Comparison of ENCODE assay signal across 2 cellular contexts in the genomic region with DNA sequence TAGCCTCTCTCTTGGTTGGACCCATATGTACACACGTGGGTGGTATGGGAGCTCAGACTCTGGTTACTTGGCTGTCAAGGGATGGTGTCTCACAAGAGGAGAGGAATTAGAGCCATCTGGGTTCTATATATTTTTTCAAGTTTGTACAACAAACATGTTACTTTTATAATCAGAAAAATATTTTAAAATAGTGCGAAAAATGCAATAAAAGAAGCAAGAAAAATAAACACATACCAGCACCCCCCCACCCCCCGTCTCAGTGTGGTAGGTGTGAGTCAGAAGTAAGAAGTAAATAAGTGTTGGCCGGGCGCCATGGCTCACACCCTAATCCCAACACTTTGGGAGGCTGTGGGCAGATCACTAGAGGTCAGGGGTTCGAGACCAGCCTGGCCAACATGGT.
TF ChIP-seq lines count a peak whose summit lies in the region.

No MANE protein-coding gene starts in this region.

TF ChIP-seq in A549, 52 proteins besides CTCF, POLR2A, EP300 and RAD21 (continued from another document):
- TF ChIP-seq REST (IDR thresholded peaks at IDR 0.05) (no peak), HOXB5 (CRISPR knock-in tag; IDR thresholded peaks at IDR 0.05) (no peak), SREBF2 (IDR thresholded peaks at IDR 0.05) (no peak), RARB (CRISPR knock-in tag; IDR thresholded peaks at IDR 0.05) (no peak), CHD2 (IDR thresholded peaks at IDR 0.05; ENCODE audit: low read length, partially characterized antibody) (no peak), HEYL (CRISPR knock-in tag; IDR thresholded peaks at IDR 0.05) (no peak), EHF (CRISPR knock-in tag; IDR thresholded peaks at IDR 0.05) (no peak), TFCP2L1 (CRISPR knock-in tag; IDR thresholded peaks at IDR 0.05) (no peak)
- TF ChIP-seq, protein P1, sequence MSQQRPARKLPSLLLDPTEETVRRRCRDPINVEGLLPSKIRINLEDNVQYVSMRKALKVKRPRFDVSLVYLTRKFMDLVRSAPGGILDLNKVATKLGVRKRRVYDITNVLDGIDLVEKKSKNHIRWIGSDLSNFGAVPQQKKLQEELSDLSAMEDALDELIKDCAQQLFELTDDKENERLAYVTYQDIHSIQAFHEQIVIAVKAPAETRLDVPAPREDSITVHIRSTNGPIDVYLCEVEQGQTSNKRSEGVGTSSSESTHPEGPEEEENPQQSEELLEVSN (IDR thresholded peaks at IDR 0.05; ENCODE audit: borderline replicate concordance, low read depth): no peak
- TF ChIP-seq, protein P2, sequence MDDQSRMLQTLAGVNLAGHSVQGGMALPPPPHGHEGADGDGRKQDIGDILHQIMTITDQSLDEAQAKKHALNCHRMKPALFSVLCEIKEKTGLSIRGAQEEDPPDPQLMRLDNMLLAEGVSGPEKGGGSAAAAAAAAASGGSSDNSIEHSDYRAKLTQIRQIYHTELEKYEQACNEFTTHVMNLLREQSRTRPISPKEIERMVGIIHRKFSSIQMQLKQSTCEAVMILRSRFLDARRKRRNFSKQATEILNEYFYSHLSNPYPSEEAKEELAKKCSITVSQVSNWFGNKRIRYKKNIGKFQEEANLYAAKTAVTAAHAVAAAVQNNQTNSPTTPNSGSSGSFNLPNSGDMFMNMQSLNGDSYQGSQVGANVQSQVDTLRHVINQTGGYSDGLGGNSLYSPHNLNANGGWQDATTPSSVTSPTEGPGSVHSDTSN (IDR thresholded peaks at IDR 0.05): no peak
- TF ChIP-seq, protein P3, sequence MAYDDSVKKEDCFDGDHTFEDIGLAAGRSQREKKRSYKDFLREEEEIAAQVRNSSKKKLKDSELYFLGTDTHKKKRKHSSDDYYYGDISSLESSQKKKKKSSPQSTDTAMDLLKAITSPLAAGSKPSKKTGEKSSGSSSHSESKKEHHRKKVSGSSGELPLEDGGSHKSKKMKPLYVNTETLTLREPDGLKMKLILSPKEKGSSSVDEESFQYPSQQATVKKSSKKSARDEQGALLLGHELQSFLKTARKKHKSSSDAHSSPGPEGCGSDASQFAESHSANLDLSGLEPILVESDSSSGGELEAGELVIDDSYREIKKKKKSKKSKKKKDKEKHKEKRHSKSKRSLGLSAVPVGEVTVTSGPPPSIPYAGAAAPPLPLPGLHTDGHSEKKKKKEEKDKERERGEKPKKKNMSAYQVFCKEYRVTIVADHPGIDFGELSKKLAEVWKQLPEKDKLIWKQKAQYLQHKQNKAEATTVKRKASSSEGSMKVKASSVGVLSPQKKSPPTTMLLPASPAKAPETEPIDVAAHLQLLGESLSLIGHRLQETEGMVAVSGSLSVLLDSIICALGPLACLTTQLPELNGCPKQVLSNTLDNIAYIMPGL (CRISPR knock-in tag; IDR thresholded peaks at IDR 0.05; ENCODE audit: borderline replicate concordance): no peak
- TF ChIP-seq, protein P4, sequence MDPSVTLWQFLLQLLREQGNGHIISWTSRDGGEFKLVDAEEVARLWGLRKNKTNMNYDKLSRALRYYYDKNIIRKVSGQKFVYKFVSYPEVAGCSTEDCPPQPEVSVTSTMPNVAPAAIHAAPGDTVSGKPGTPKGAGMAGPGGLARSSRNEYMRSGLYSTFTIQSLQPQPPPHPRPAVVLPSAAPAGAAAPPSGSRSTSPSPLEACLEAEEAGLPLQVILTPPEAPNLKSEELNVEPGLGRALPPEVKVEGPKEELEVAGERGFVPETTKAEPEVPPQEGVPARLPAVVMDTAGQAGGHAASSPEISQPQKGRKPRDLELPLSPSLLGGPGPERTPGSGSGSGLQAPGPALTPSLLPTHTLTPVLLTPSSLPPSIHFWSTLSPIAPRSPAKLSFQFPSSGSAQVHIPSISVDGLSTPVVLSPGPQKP (IDR thresholded peaks at IDR 0.05; ENCODE audit: low read depth, low read length): no peak

TF ChIP-seq in HCT116, 20 proteins besides CTCF, POLR2A, EP300 and RAD21 (continued from another document):
- TF ChIP-seq REST (IDR thresholded peaks at IDR 0.05; ENCODE audit: low read depth): no peak
- TF ChIP-seq SP1 (IDR thresholded peaks at IDR 0.05; ENCODE audit: low read depth): no peak
- no peak for TF ChIP-seq ELF1 (IDR thresholded peaks at IDR 0.05; ENCODE audit: borderline replicate concordance, low read depth)
- no peak for TF ChIP-seq JUND (IDR thresholded peaks at IDR 0.05)
- no peak for TF ChIP-seq SRF (IDR thresholded peaks at IDR 0.05; ENCODE audit: low read depth)
